ENCODE assay signal across 8 cellular contexts in the genomic region with DNA sequence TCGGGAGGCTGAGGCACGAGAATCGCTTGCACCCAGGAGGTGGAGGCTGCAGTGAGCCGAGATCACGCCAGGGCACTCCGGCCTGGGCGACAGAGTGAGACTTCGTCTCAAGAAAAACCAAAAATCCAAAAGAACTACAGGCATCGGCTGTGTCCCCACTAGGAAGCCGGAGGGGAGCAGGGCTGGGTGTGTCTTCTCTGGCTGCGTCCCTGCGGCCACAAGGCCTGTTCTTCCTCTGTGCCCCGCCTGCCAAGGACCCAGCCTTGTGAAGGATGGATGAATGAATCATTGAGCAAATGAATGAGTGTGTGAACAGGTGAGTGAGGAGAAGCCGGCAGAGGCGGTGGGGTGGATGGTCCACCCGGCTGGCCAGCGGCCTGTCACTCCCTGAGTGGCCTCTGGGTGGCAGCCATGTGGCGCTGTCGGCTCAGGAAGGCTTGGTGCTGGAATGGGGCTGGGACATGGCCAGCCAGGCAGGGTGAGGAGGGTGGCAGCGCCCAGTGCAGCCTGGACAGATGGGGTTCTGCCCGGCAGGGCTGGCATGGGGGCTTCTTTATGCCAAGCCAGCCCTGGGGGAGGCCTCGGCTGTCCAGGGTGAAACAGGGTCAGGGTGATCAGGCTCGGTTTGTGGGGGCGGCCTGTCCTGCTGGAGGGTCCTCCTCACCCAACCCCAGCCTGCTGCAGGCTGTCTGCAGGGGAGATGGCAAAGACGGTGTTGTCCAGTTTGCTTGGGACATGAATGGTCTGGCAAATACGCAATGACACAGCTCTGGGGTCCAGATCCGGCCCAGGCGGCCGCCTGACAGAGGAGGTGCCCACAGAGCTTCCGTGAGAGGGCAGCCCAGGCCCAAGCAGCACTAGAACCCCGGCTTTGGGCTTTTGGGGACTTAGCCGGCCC. TPM values are rescaled to one million over a fixed set of nuclear protein-coding genes. Genes with fewer than 3 reads are reported as not detected.
DNase-seq lines count a peak whose midpoint lies in the region; ATAC-seq and TF ChIP-seq lines count a peak whose summit lies in the region.

No MANE protein-coding gene starts in this region.

- H3K4me1 ChIP-seq in adrenal gland (replicated peaks in 1 of 2), result no peaks in the 10 kb centered on the region
- peaks cover 2 to 21% (median 10%) of the 10 kb centered on the region in 9 donors for H3K4me1 ChIP-seq in heart right ventricle

- no peaks in the 10 kb centered on the region for H3K27me3 ChIP-seq in adrenal gland
- H3K27me3 ChIP-seq in heart right ventricle, result peaks cover 0 to 38% (median 14%) of the 10 kb centered on the region in 7 donors

- peak; percentile 84 to 97 (median 94) for TF ChIP-seq CTCF in adrenal gland (IDR thresholded peaks at IDR 0.05)
- peak; percentile 80 to 97 (median 92) for TF ChIP-seq CTCF in heart right ventricle (IDR thresholded peaks at IDR 0.05)

- H3K36me3 ChIP-seq in adrenal gland (replicated peaks in 1 of 2) (no peaks in the 10 kb centered on the region), heart right ventricle (no peaks in the 10 kb centered on the region)

- TF ChIP-seq POLR2A in adrenal gland (IDR thresholded peaks at IDR 0.05), result no peak

- H3K9me3 ChIP-seq in adrenal gland (replicated peaks in 1 of 3) (no peaks in the 10 kb centered on the region), heart right ventricle (no peaks in the 10 kb centered on the region)

- H3K27ac ChIP-seq in adrenal gland (no peak overlapping the region), heart right ventricle (no peak overlapping the region)

- 37 to 62% (median 41%) methylated on average over 13 to 32 of the region's 32 CpGs for WGBS in adrenal gland, 4 donors
- 45% methylated on average over 32 of the region's 32 CpGs for WGBS in heart right ventricle, 2 donors

- intact Hi-C loops in adrenal gland (cut with DNase I), result no loop called here
- intact Hi-C loops in heart right ventricle (cut with DNase I), result no loop called here

- H3K4me3 ChIP-seq in adrenal gland, result no peak overlapping the region
- H3K4me3 ChIP-seq in heart right ventricle, result no peak overlapping the region

- ATAC-seq in heart right ventricle, result peak; percentile 85 to 94 (median 92)
- no peak for ATAC-seq in HG02678 (IDR thresholded peaks at IDR 0.05; ENCODE audit: unreplicated experiment)

- DNase-seq in DMS79 treated with DMSO at 0.1 percent for 48 hours (lab: John Stamatoyannopoulos, UW) (peak; percentile 18), DMS79 (lab: John Stamatoyannopoulos, UW) (no peak), NCI-H1436 treated with DMSO at 0.1 percent for 48 hours (lab: John Stamatoyannopoulos, UW) (peak; percentile 36), SW 1271 (lab: John Stamatoyannopoulos, UW) (peak; percentile 52 to 57), adrenal gland (peak; percentile 80 to 91 (median 87)), heart right ventricle (peak; percentile 77 to 83), renal cortical epithelial cell (ENCODE audit: low read depth) (peak; percentile 40)

RNA-seq across cellular contexts. Expression of gene SLC25A10, which starts 21.7 kb away (rescaled TPM):
- total RNA-seq in adrenal gland (10 to 100 TPM in 7 of 8 donors, 1 to 10 TPM in 1; 8.8 to 36.1 (median 20.5) TPM), heart right ventricle (10 to 100 TPM in 2 of 10 donors, 1 to 10 TPM in 8; 6.7 to 10.5 (median 9.1) TPM), renal cortical epithelial cell (35.7 and 61.8 TPM in 2 replicates)
- polyA plus RNA-seq in adrenal gland (10 to 100 TPM in 2 of 3 donors, 1 to 10 TPM in 1; 3.5 to 33.1 (median 29.2) TPM), heart right ventricle (10 to 100 TPM; 11.7 to 14.6 TPM)

RNA-seq across cellular contexts. Expression of gene MRPL12, which starts 30.6 kb away (rescaled TPM):
- total RNA-seq in adrenal gland (10 to 100 TPM; 55.8 to 98.8 (median 85.6) TPM), heart right ventricle (100 to 1,000 TPM; 105 to 216 (median 134) TPM), renal cortical epithelial cell (8.9 and 10.4 TPM in 2 replicates)
- polyA plus RNA-seq in adrenal gland (100 to 1,000 TPM in 2 of 3 donors, 10 to 100 TPM in 1; 60.7 to 159 (median 141) TPM), heart right ventricle (100 to 1,000 TPM; 409 to 533 TPM)

RNA-seq across cellular contexts. Expression of gene HGS, which starts 49.9 kb away (rescaled TPM):
- total RNA-seq in adrenal gland (100 to 1,000 TPM in 3 of 8 donors, 10 to 100 TPM in 5; 84.5 to 167 (median 95.7) TPM), heart right ventricle (10 to 100 TPM; 33.1 to 53.7 (median 37.8) TPM), renal cortical epithelial cell (104 and 110 TPM in 2 replicates)
- polyA plus RNA-seq in adrenal gland (100 to 1,000 TPM; 130 to 384 (median 300) TPM), heart right ventricle (100 to 1,000 TPM in 1 of 2 donors, 10 to 100 TPM in 1; 83.0 to 102 TPM)

RNA-seq across cellular contexts. Expression of gene ARL16, which starts 50.2 kb away (rescaled TPM):
- total RNA-seq in adrenal gland (10 to 100 TPM; 22.2 to 40.3 (median 29.7) TPM), heart right ventricle (10 to 100 TPM; 11.1 to 19.1 (median 15.7) TPM), renal cortical epithelial cell (21.7 and 44.1 TPM in 2 replicates)
- polyA plus RNA-seq in adrenal gland (100 to 1,000 TPM in 1 of 3 donors, 10 to 100 TPM in 2; 18.5 to 105 (median 79.8) TPM), heart right ventricle (10 to 100 TPM; 29.1 to 41.2 TPM)
